21 cellular contexts compared by ENCODE assay signal in genomic region chr5:42396111-42396510, GRCh38. TPM values are rescaled to one million over a fixed set of nuclear protein-coding genes. Genes with fewer than 3 reads are reported as not detected.
DNase-seq lines count a peak whose midpoint lies in the region; ATAC-seq and TF ChIP-seq lines count a peak whose summit lies in the region.
"Had no signal": no experiment of that assay in that cellular context is flagged by ENCODE, and none has a peak within 500 bp of the region (broad histone marks: within the 10 kb centered on the region; RNA-seq: fewer than 3 reads in every experiment).

No MANE protein-coding gene starts in this region.

- ATAC-seq in Right ventricle myocardium superior (ENCODE audit: poor library complexity), result no peak
- ATAC-seq: GM12878, HCT116, HepG2 had no signal

- H2AK5ac ChIP-seq in mesenchymal stem cell (ENCODE audit: low read length, severe bottlenecking), result no peak overlapping the region
- H2AK5ac ChIP-seq in trophoblast cell (ENCODE audit: low read length), result no peak overlapping the region

- no peak overlapping the region for H2BK15ac ChIP-seq in mesenchymal stem cell (ENCODE audit: low read depth, poor library complexity, severe bottlenecking)

- H3K36me3 ChIP-seq in left ventricle myocardium inferior, result no peaks in the 10 kb centered on the region
- H3K36me3 ChIP-seq in mesenchymal stem cell (ENCODE audit: control insufficient read depth in 1 of 2, insufficient read depth in 2 of 2, low read depth in 1 of 2, low read length in 2 of 2), result no peaks in the 10 kb centered on the region
- no peaks in the 10 kb centered on the region for H3K36me3 ChIP-seq in trophoblast cell (ENCODE audit: control insufficient read depth in 1 of 2, insufficient read depth in 2 of 2, low read length in 2 of 2)
- H3K36me3 ChIP-seq in esophagus squamous epithelium, result no peaks in the 10 kb centered on the region
- H3K36me3 ChIP-seq: BE2C had no signal

- H3K9me3 ChIP-seq in left ventricle myocardium inferior (replicated peaks) (peaks cover 19% of the 10 kb centered on the region), mesenchymal stem cell (ENCODE audit: control insufficient read depth, low read length) (peaks cover 8% of the 10 kb centered on the region), trophoblast cell (ENCODE audit: insufficient read depth, low read depth, low read length) (peaks cover 11% of the 10 kb centered on the region), esophagus squamous epithelium (peaks cover 0 to 8% (median 7%) of the 10 kb centered on the region in 3 donors)
- H3K9me3 ChIP-seq: BE2C had no signal

- no peaks in the 10 kb centered on the region for H3K79me1 ChIP-seq in mesenchymal stem cell (replicated peaks; ENCODE audit: low read length, poor library complexity, severe bottlenecking)
- no peaks in the 10 kb centered on the region for H3K79me1 ChIP-seq in trophoblast cell (ENCODE audit: low read length)

- no peaks in the 10 kb centered on the region for H3K27me3 ChIP-seq in left ventricle myocardium inferior (ENCODE audit: low read depth)
- no peaks in the 10 kb centered on the region for H3K27me3 ChIP-seq in mesenchymal stem cell (ENCODE audit: control insufficient read depth in 1 of 2, insufficient read depth in 1 of 2, low read length in 2 of 2)
- H3K27me3 ChIP-seq in trophoblast cell (ENCODE audit: insufficient read depth, low read length), result no peaks in the 10 kb centered on the region
- H3K27me3 ChIP-seq in esophagus squamous epithelium, result no peaks in the 10 kb centered on the region
- H3K27me3 ChIP-seq: BE2C had no signal

- H3K4me1 ChIP-seq in left ventricle myocardium inferior (peaks cover 10% of the 10 kb centered on the region), mesenchymal stem cell (ENCODE audit: control insufficient read depth, insufficient read depth, low read depth, low read length) (no peaks in the 10 kb centered on the region), trophoblast cell (ENCODE audit: control insufficient read depth in 1 of 2, insufficient read depth in 2 of 2, low read length in 2 of 2) (no peaks in the 10 kb centered on the region), esophagus squamous epithelium (peaks cover 0 to 5% (median 0%) of the 10 kb centered on the region in 3 donors)
- H3K4me1 ChIP-seq: BE2C had no signal

- intact Hi-C loops in Right ventricle myocardium superior (cut with DNase I), result no loop called here
- intact Hi-C loops in left ventricle myocardium inferior (cut with micrococcal nuclease), result no loop called here
- intact Hi-C loops in esophagus squamous epithelium (cut with DNase I), result no loop called here

- H3K27ac ChIP-seq in left ventricle myocardium inferior (replicated peaks) (no peak overlapping the region), mesenchymal stem cell (ENCODE audit: low read length, poor library complexity, severe bottlenecking) (no peak overlapping the region), trophoblast cell (ENCODE audit: low read depth, low read length) (no peak overlapping the region), esophagus squamous epithelium (no peak overlapping the region)

- peak; percentile 35 for DNase-seq in Right ventricle myocardium superior
- DNase-seq in left ventricle myocardium inferior, result no peak
- DNase-seq in mesenchymal stem cell, result no peak
- DNase-seq in trophoblast cell, result no peak
- DNase-seq in esophagus squamous epithelium (lab: John Stamatoyannopoulos, UW), result no peak
- no peak for DNase-seq in amniotic stem cell (lab: John Stamatoyannopoulos, UW)
- DNase-seq: BE2C; C1 segment of cervical spinal cord; CD4-positive, CD25-positive, alpha-beta regulatory T cell; CD8-positive, alpha-beta memory T cell; COR-L47; DMS 273 treated with DMSO at 0.1 percent for 48 hours; DMS53; DND-41; EL; GOT3; H7 had no signal

- H3K14ac ChIP-seq in mesenchymal stem cell (ENCODE audit: low read length in 2 of 2), result peak overlapping the region in 1 of 2 experiments; percentile 92
- no peak overlapping the region for H3K14ac ChIP-seq in trophoblast cell (ENCODE audit: low read length)

- H2BK12ac ChIP-seq in mesenchymal stem cell (ENCODE audit: low read length in 2 of 2) (no peak overlapping the region), trophoblast cell (ENCODE audit: low read length) (no peak overlapping the region)

- H2AFZ ChIP-seq in mesenchymal stem cell (ENCODE audit: low read depth, low read length), result no peak overlapping the region
- no peak overlapping the region for H2AFZ ChIP-seq in trophoblast cell (ENCODE audit: insufficient read depth, low read length, poor library complexity)

- H4K8ac ChIP-seq in mesenchymal stem cell (ENCODE audit: low read length), result no peak overlapping the region
- no peak overlapping the region for H4K8ac ChIP-seq in trophoblast cell (ENCODE audit: low read depth, low read length)

- no peak overlapping the region for H3K4me3 ChIP-seq in left ventricle myocardium inferior
- no peak overlapping the region for H3K4me3 ChIP-seq in mesenchymal stem cell (ENCODE audit: insufficient read depth in 1 of 2, low read depth in 1 of 2, low read length in 2 of 2)
- peak overlapping the region; percentile 14 for H3K4me3 ChIP-seq in trophoblast cell (ENCODE audit: low read depth, low read length)
- no peak overlapping the region for H3K4me3 ChIP-seq in esophagus squamous epithelium
- H3K4me3 ChIP-seq: GM12878 had no signal

- H3K4ac ChIP-seq in mesenchymal stem cell (ENCODE audit: low read depth in 1 of 2, low read length in 2 of 2) (no peak overlapping the region), trophoblast cell (ENCODE audit: low read depth, low read length) (no peak overlapping the region)

- H4K12ac ChIP-seq in trophoblast cell (ENCODE audit: low read depth, low read length), result no peak overlapping the region

- WGBS in mesenchymal stem cell, result 68% methylated on average over 5 of the region's 5 CpGs
- WGBS in trophoblast cell (ENCODE audit: extremely low coverage, insufficient coverage, insufficient read length), result no CpG with 5 or more reads among the region's 5 CpGs
- 60 to 74% methylated on average over 1 to 3 of the region's 5 CpGs for WGBS in esophagus squamous epithelium, 2 donors

- H3K79me2 ChIP-seq in trophoblast cell (ENCODE audit: control insufficient read depth, insufficient read depth, low read length, poor library complexity), result no peaks in the 10 kb centered on the region

- H2BK120ac ChIP-seq in mesenchymal stem cell (ENCODE audit: low read depth, low read length), result peak overlapping the region; percentile 19
- no peak overlapping the region for H2BK120ac ChIP-seq in trophoblast cell (ENCODE audit: insufficient read depth, low read length, poor library complexity)

- H2BK5ac ChIP-seq in mesenchymal stem cell (ENCODE audit: low read depth, low read length, poor library complexity, severe bottlenecking) (no peak overlapping the region), trophoblast cell (ENCODE audit: low read depth, low read length, poor library complexity) (no peak overlapping the region)

- no peak overlapping the region for H3K18ac ChIP-seq in mesenchymal stem cell (ENCODE audit: low read depth in 1 of 2, low read length in 2 of 2)
- no peak overlapping the region for H3K18ac ChIP-seq in trophoblast cell (ENCODE audit: low read length)

- H4K91ac ChIP-seq in mesenchymal stem cell (ENCODE audit: low read length), result peak overlapping the region; percentile 15
- H4K91ac ChIP-seq in trophoblast cell (ENCODE audit: low read depth, low read length), result no peak overlapping the region

- H3K23ac ChIP-seq in mesenchymal stem cell (ENCODE audit: low read length in 2 of 2) (no peak overlapping the region), trophoblast cell (ENCODE audit: low read length) (no peak overlapping the region)

- no peak overlapping the region for H3K9ac ChIP-seq in mesenchymal stem cell (ENCODE audit: low read length)
- H3K9ac ChIP-seq in trophoblast cell (ENCODE audit: low read length), result no peak overlapping the region

- no peak for TF ChIP-seq CTCF in left ventricle myocardium inferior (IDR thresholded peaks at IDR 0.05; ENCODE audit: borderline replicate concordance)
- no peak for TF ChIP-seq CTCF in esophagus squamous epithelium (IDR thresholded peaks at IDR 0.05)

- TF ChIP-seq POLR2A in esophagus squamous epithelium (IDR thresholded peaks at IDR 0.05), result no peak

- no peak overlapping the region for H3K4me2 ChIP-seq in mesenchymal stem cell (ENCODE audit: low read length, poor library complexity, severe bottlenecking)
- no peak overlapping the region for H3K4me2 ChIP-seq in trophoblast cell (ENCODE audit: low read length)

RNA-seq across cellular contexts. Expression of gene GHR, which starts 27.1 kb away (rescaled TPM):
- total RNA-seq in Right ventricle myocardium superior, result 12.8 TPM
- 12.9 TPM for total RNA-seq in left ventricle myocardium inferior
- 6.3 TPM for polyA plus RNA-seq in mesenchymal stem cell (2013, experiment 1 of 2)
- polyA plus RNA-seq in mesenchymal stem cell (2013, experiment 2 of 2), result 6.3 TPM
- 2.1 and 2.6 TPM in 2 replicates for polyA plus RNA-seq in trophoblast cell (2013)
- 1 to 10 TPM; 2.0 to 6.0 (median 3.8) TPM for total RNA-seq in esophagus squamous epithelium
- total RNA-seq: CD4-positive, CD25-positive, alpha-beta regulatory T cell; CD8-positive, alpha-beta memory T cell; G401; HepG2 had no signal
- polyA plus RNA-seq: CD4-positive, CD25-positive, alpha-beta regulatory T cell; CD8-positive, alpha-beta memory T cell had no signal
